23 cellular contexts compared by ENCODE assay signal in the genomic region with DNA sequence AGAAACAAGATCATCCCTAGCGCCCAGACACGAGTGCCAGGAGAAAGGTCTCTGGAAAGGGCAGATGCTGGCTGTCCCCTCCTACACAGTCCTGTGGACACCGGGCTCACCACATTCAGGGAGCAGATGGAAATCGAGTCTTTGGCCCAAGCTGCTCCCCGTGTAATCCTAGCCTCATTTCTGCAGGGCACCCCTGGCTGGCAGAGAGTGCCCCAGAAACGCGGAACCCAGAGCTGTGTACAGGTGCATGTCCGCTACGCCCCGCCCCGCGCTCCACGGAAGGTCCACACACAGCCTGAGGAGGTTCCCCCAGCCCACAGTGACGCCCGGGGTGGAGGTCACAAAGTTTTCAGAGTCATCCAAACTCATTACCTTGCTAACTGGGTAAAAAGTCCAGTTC.
DNase-seq lines count a peak whose midpoint lies in the region; ATAC-seq and TF ChIP-seq lines count a peak whose summit lies in the region.
"Had no signal": no experiment of that assay in that cellular context is flagged by ENCODE, and none has a peak within 500 bp of the region (broad histone marks: within the 10 kb centered on the region; RNA-seq: fewer than 3 reads in every experiment).

No MANE protein-coding gene starts in this region.

- H3K9me3 Mint-ChIP-seq in natural killer cell treated with Interleukin-12 subunit alpha and Interleukin-12 subunit beta and Interleukin-15 and Interleukin-18, amount 100 ng/mL, for 72 hours, result peaks cover 14% of the 10 kb centered on the region
- peaks cover 7 to 16% of the 10 kb centered on the region in 2 donors for H3K9me3 Mint-ChIP-seq in natural killer cell

- TF ChIP-seq CTCF in natural killer cell (IDR thresholded peaks at IDR 0.05), result no peak
- TF ChIP-seq CTCF in esophagus muscularis mucosa (IDR thresholded peaks at IDR 0.05), result no peak

- H3K27ac ChIP-seq in esophagus muscularis mucosa (replicated peaks in 1 of 4), result no peak overlapping the region
- H3K27ac ChIP-seq: RWPE1 had no signal

- peaks cover 0 to 12% (median 4%) of the 10 kb centered on the region in 4 donors for H3K4me1 ChIP-seq in esophagus muscularis mucosa

- TF ChIP-seq POLR2A in esophagus muscularis mucosa (IDR thresholded peaks at IDR 0.05; ENCODE audit: low read depth), result no peak

- no peak for ATAC-seq in natural killer cell treated with Interleukin-12 subunit alpha and Interleukin-12 subunit beta and Interleukin-15 and Interleukin-18, amount 100 ng/mL, for 72 hours
- no peak for ATAC-seq in natural killer cell
- no peak for ATAC-seq in HG02588 (IDR thresholded peaks at IDR 0.05; ENCODE audit: unreplicated experiment)
- no peak for ATAC-seq in GM21381 (IDR thresholded peaks at IDR 0.05; ENCODE audit: unreplicated experiment)
- no peak for ATAC-seq in GM18907 (IDR thresholded peaks at IDR 0.05; ENCODE audit: unreplicated experiment)
- ATAC-seq: activated CD8-positive, alpha-beta T cell treated with anti-CD3 and anti-CD28 coated beads for 36 hours; GM23338 had no signal

- H3K27me3 ChIP-seq in esophagus muscularis mucosa, result no peaks in the 10 kb centered on the region

- TF ChIP-seq EP300 in esophagus muscularis mucosa (IDR thresholded peaks at IDR 0.05), result no peak

- intact Hi-C loops in natural killer cell (cut with micrococcal nuclease) (no loop called here), esophagus muscularis mucosa (cut with DNase I) (no loop called here)

- peaks cover 0 to 28% (median 20%) of the 10 kb centered on the region in 4 donors for H3K9me3 ChIP-seq in esophagus muscularis mucosa

- no peak overlapping the region for H3K4me3 ChIP-seq in esophagus muscularis mucosa
- H3K4me3 ChIP-seq: GM23338 had no signal

- H3K4me3 Mint-ChIP-seq in natural killer cell treated with Interleukin-12 subunit alpha and Interleukin-12 subunit beta and Interleukin-15 and Interleukin-18, amount 100 ng/mL, for 72 hours, result peak overlapping the region; percentile 26
- no peak overlapping the region for H3K4me3 Mint-ChIP-seq in natural killer cell
- H3K4me3 Mint-ChIP-seq: activated CD8-positive, alpha-beta T cell treated with anti-CD3 and anti-CD28 coated beads for 36 hours; CD4-positive, alpha-beta T cell; dendritic cell treated with granulocyte-macrophage colony-stimulating factor and Interleukin-4, amounts not matched to agents 40 ng/mL and 50 ng/mL, for 4 days; GM23338; memory B cell had no signal

- H3K27ac Mint-ChIP-seq in natural killer cell treated with Interleukin-12 subunit alpha and Interleukin-12 subunit beta and Interleukin-15 and Interleukin-18, amount 100 ng/mL, for 72 hours, result no peak overlapping the region
- H3K27ac Mint-ChIP-seq in natural killer cell, result no peak overlapping the region
- H3K27ac Mint-ChIP-seq: activated CD8-positive, alpha-beta T cell treated with anti-CD3 and anti-CD28 coated beads for 36 hours; CD4-positive, alpha-beta T cell; dendritic cell treated with granulocyte-macrophage colony-stimulating factor and Interleukin-4, amounts not matched to agents 40 ng/mL and 50 ng/mL, for 4 days; GM23338; IgD-negative memory B cell; memory B cell had no signal

- no peaks in the 10 kb centered on the region for H3K36me3 ChIP-seq in esophagus muscularis mucosa

- peaks cover 22 to 35% of the 10 kb centered on the region in 2 donors for H3K4me1 Mint-ChIP-seq in natural killer cell treated with Interleukin-12 subunit alpha and Interleukin-12 subunit beta and Interleukin-15 and Interleukin-18, amount 100 ng/mL, for 72 hours (ENCODE audit: low read depth in 2 of 2)
- H3K4me1 Mint-ChIP-seq in natural killer cell, result peaks cover 40 to 47% of the 10 kb centered on the region in 2 donors

- H3K27me3 Mint-ChIP-seq in natural killer cell treated with Interleukin-12 subunit alpha and Interleukin-12 subunit beta and Interleukin-15 and Interleukin-18, amount 100 ng/mL, for 72 hours, result peaks cover 0 to 27% of the 10 kb centered on the region in 2 donors
- H3K27me3 Mint-ChIP-seq in natural killer cell (ENCODE audit: low read depth in 2 of 2), result peaks cover 16 to 42% of the 10 kb centered on the region in 2 donors
- H3K27me3 Mint-ChIP-seq: activated CD8-positive, alpha-beta T cell treated with anti-CD3 and anti-CD28 coated beads for 36 hours; CD4-positive, alpha-beta T cell; dendritic cell treated with granulocyte-macrophage colony-stimulating factor and Interleukin-4, amounts not matched to agents 40 ng/mL and 50 ng/mL, for 4 days; IgD-negative memory B cell; memory B cell; naive B cell had no signal

- 95% methylated on average over 10 of the region's 15 CpGs for WGBS in esophagus muscularis mucosa

- peaks cover 40% of the 10 kb centered on the region for H3K36me3 Mint-ChIP-seq in natural killer cell treated with Interleukin-12 subunit alpha and Interleukin-12 subunit beta and Interleukin-15 and Interleukin-18, amount 100 ng/mL, for 72 hours
- peaks cover 43% of the 10 kb centered on the region for H3K36me3 Mint-ChIP-seq in natural killer cell

- peak; percentile 12 for DNase-seq in natural killer cell treated with Interleukin-12 subunit alpha and Interleukin-12 subunit beta and Interleukin-15 and Interleukin-18, amount 100 ng/mL, for 72 hours (ENCODE audit: low spot score)
- DNase-seq in natural killer cell (no peak), cerebellum (ENCODE audit: low spot score) (peak; percentile 59), mesenteric fat pad (ENCODE audit: low spot score) (peak; percentile 24), esophagus muscularis mucosa (ENCODE audit: extremely low spot score) (no peak)
- DNase-seq: activated CD8-positive, alpha-beta T cell treated with anti-CD3 and anti-CD28 coated beads for 36 hours; activated gamma-delta T cell treated with Interleukin-2 at 50 U/mL for 16 hours; amygdala; GF-D8; naive B cell; NCI-H1092 treated with DMSO at 0.1 percent for 48 hours; NCI-H2029 treated with DMSO at 0.1 percent for 48 hours; NCI-H446; stimulated activated naive CD4-positive, alpha-beta T cell treated with Interleukin-2 at 50 U/mL for 16 hours had no signal

Comparison
In these comparisons a context has a peak if more than half of its experiments do, and no peak if none do; other contexts are left out.
1. DNase-seq: peak in natural killer cell treated with Interleukin-12 subunit alpha and Interleukin-12 subunit beta and Interleukin-15 and Interleukin-18, amount 100 ng/mL, for 72 hours (single experiment), cerebellum (single experiment) and mesenteric fat pad (single experiment); none in natural killer cell (single experiment) and esophagus muscularis mucosa (single experiment).